Comparison of ENCODE assay signal across 24 cellular contexts in genomic region chr16:81116285-81116684, GRCh38. TPM values are rescaled to one million over a fixed set of nuclear protein-coding genes. Genes with fewer than 3 reads are reported as not detected.
A peak's percentile ranks its signal among the peaks of the same experiment; 100 is the strongest.
DNase-seq lines count a peak whose midpoint lies in the region; ATAC-seq, FAIRE-seq and TF ChIP-seq lines count a peak whose summit lies in the region.
"Had no signal": no experiment of that assay in that cellular context is flagged by ENCODE, and none has a peak within 500 bp of the region (broad histone marks: within the 10 kb centered on the region; RNA-seq: fewer than 3 reads in every experiment).

No MANE protein-coding gene starts in this region.

- H3K4me3 ChIP-seq in HepG2 (replicated peaks in 1 of 3; ENCODE audit: insufficient read depth in 1 of 3, low read depth in 2 of 3, low read length in 3 of 3) (no peak overlapping the region), right lobe of liver (no peak overlapping the region), GM12878 (no peak overlapping the region)
- H3K4me3 ChIP-seq: A549, BLaER1 had no signal

- in situ Hi-C loops in HepG2 (cut with HindIII; ENCODE audit: extremely low pct_ligation_motif_present, low pct_unique_long_range_greater_than_20kb) (no loop called here), GM12878 (cut with MboI) (no loop called here)

- no peak overlapping the region for H3K9ac ChIP-seq in HepG2 (ENCODE audit: insufficient read depth, low read depth, low read length)
- H3K9ac ChIP-seq in GM12878 (ENCODE audit: control insufficient read depth, insufficient read depth, low read length) = no peak overlapping the region
- H3K9ac ChIP-seq: BLaER1 had no signal

- no peaks in the 10 kb centered on the region for H3K36me3 Mint-ChIP-seq in memory B cell
- H3K36me3 Mint-ChIP-seq: CD14-positive monocyte; CD4-positive, alpha-beta memory T cell; CD4-positive, CD25-positive, alpha-beta regulatory T cell; CD8-positive, alpha-beta memory T cell had no signal

- no TSS peak for BruUV-seq in HepG2 (replicated peaks; lab: Mats Ljungman, UMichigan)
- BruUV-seq in GM12878 (replicated peaks; lab: Mats Ljungman, UMichigan) = no TSS peak

- TF ChIP-seq RAD21 in HepG2 (CRISPR knock-in tag; IDR thresholded peaks at IDR 0.05) (no peak), GM12878 (IDR thresholded peaks at IDR 0.05; ENCODE audit: insufficient read depth, low read depth, low read length) (no peak)

- intact Hi-C loops in HepG2 (cut with micrococcal nuclease; ENCODE audit: unreplicated experiment) (no loop called here), right lobe of liver (cut with DNase I) (no loop called here), GM12878 (cut with micrococcal nuclease; ENCODE audit: unreplicated experiment) (no loop called here)

- H4K20me1 ChIP-seq in HepG2 (ENCODE audit: insufficient read depth, low read length) (no peaks in the 10 kb centered on the region), GM12878 (ENCODE audit: control insufficient read depth, insufficient read depth) (no peaks in the 10 kb centered on the region)
- H4K20me1 ChIP-seq: BLaER1 had no signal

- SMC1A ChIA-PET in GM12878 (lab: Charles Lee; ENCODE audit: uncharacterized antibody, unreplicated experiment) = no interaction called here

- no peaks in the 10 kb centered on the region for H3K9me3 ChIP-seq in HepG2 (ENCODE audit: low read length)
- H3K9me3 ChIP-seq in right lobe of liver = no peaks in the 10 kb centered on the region
- no peaks in the 10 kb centered on the region for H3K9me3 ChIP-seq in GM12878 (replicated peaks; ENCODE audit: control insufficient read depth, insufficient read depth, low read length)
- H3K9me3 ChIP-seq: A549, BE2C, BLaER1 had no signal

- H3K27me3 ChIP-seq in HepG2 (ENCODE audit: control insufficient read depth in 1 of 2, insufficient read depth in 2 of 2, low read length in 2 of 2) (no peaks in the 10 kb centered on the region), right lobe of liver (no peaks in the 10 kb centered on the region), GM12878 (replicated peaks in 1 of 2; ENCODE audit: control insufficient read depth in 2 of 2, insufficient read depth in 2 of 2, low read length in 1 of 2) (no peaks in the 10 kb centered on the region; a peak in 1 of 4 replicates)
- H3K27me3 ChIP-seq: BE2C, BLaER1 had no signal

- no peak overlapping the region for H3K4me3 Mint-ChIP-seq in memory B cell
- H3K4me3 Mint-ChIP-seq: CD14-positive monocyte; CD4-positive, alpha-beta memory T cell; CD4-positive, CD25-positive, alpha-beta regulatory T cell; CD8-positive, alpha-beta memory T cell had no signal

- no peak overlapping the region for H3K4me2 ChIP-seq in HepG2 (ENCODE audit: low read depth, low read length)
- H3K4me2 ChIP-seq in GM12878 (ENCODE audit: control insufficient read depth, insufficient read depth) = no peak overlapping the region
- H3K4me2 ChIP-seq: A549, BLaER1 had no signal

- no peak overlapping the region for H2AFZ ChIP-seq in HepG2 (ENCODE audit: low read length)
- no peak overlapping the region for H2AFZ ChIP-seq in GM12878 (ENCODE audit: control insufficient read depth, low read depth, low read length)

- FAIRE-seq in HepG2 (lab: Jason Lieb, UNC) (no peak), GM12878 (lab: Jason Lieb, UNC) (no peak)
- FAIRE-seq: A549, GM12891, GM19239 had no signal

- peaks cover 2% of the 10 kb centered on the region for H3K9me3 Mint-ChIP-seq in memory B cell
- H3K9me3 Mint-ChIP-seq: CD4-positive, alpha-beta memory T cell; CD8-positive, alpha-beta memory T cell had no signal

- POLR2A ChIA-PET in HepG2 (lab: Yijun Ruan, JAX) = no interaction called here
- POLR2A ChIA-PET in GM12878 (lab: Charles Lee) = no interaction called here

- CTCF ChIA-PET in HepG2 (lab: Yijun Ruan, JAX; ENCODE audit: low intra/inter-chr PET ratio, low total read pairs) (no interaction called here), GM12878 (lab: Yijun Ruan, JAX) (interaction anchor here (1.2 kb wide), 1 partner anchor 89 kb away, joined by 5 read pairs; no protein-coding TSS in a partner anchor)

- TF ChIP-seq CTCF in HepG2 (CRISPR knock-in tag; IDR thresholded peaks at IDR 0.05) (no peak), right lobe of liver (IDR thresholded peaks at IDR 0.05) (no peak), GM12878 (IDR thresholded peaks at IDR 0.05 in 2 of 3, conservative IDR thresholded peaks at IDR 0.05 in 1 of 3; ENCODE audit: control insufficient read depth in 2 of 3, extremely low read depth in 1 of 3, insufficient read depth in 1 of 3, low read depth in 3 of 3, low read length in 3 of 3) (no peak)

- H3K36me3 ChIP-seq in HepG2 (replicated peaks in 1 of 2; ENCODE audit: control insufficient read depth in 1 of 2, insufficient read depth in 2 of 2, low read length in 2 of 2) = no peaks in the 10 kb centered on the region; a peak in 1 of 5 replicates
- no peaks in the 10 kb centered on the region for H3K36me3 ChIP-seq in right lobe of liver
- H3K36me3 ChIP-seq in GM12878 (ENCODE audit: control insufficient read depth in 2 of 2, insufficient read depth in 2 of 2, low read length in 1 of 2) = no peaks in the 10 kb centered on the region
- H3K36me3 ChIP-seq: BE2C, BLaER1 had no signal

- H3K79me2 ChIP-seq in HepG2 (ENCODE audit: insufficient read depth, low read length) (no peaks in the 10 kb centered on the region), GM12878 (ENCODE audit: control insufficient read depth, insufficient read depth, low read length) (no peaks in the 10 kb centered on the region)

- no peak for TF ChIP-seq POLR2A in HepG2 (IDR thresholded peaks at IDR 0.05; ENCODE audit: insufficient read depth in 1 of 2, low read depth in 2 of 2, low read length in 2 of 2)
- no peak for TF ChIP-seq POLR2A in right lobe of liver (IDR thresholded peaks at IDR 0.05)
- TF ChIP-seq POLR2A in GM12878 (IDR thresholded peaks at IDR 0.05; ENCODE audit: low read depth, low read length) = no peak

- no peaks in the 10 kb centered on the region for H3K4me1 Mint-ChIP-seq in memory B cell
- H3K4me1 Mint-ChIP-seq: CD14-positive monocyte; CD4-positive, alpha-beta memory T cell; CD4-positive, CD25-positive, alpha-beta regulatory T cell; CD8-positive, alpha-beta memory T cell had no signal

- H3K27me3 Mint-ChIP-seq in memory B cell = peaks cover 13% of the 10 kb centered on the region
- H3K27me3 Mint-ChIP-seq: CD4-positive, CD25-positive, alpha-beta regulatory T cell had no signal

- TF ChIP-seq EP300 in HepG2 (IDR thresholded peaks at IDR 0.05; ENCODE audit: low read depth in 2 of 2, low read length in 2 of 2) = no peak
- TF ChIP-seq EP300 in HepG2 (CRISPR knock-in tag; IDR thresholded peaks at IDR 0.05; ENCODE audit: borderline replicate concordance) = no peak
- TF ChIP-seq EP300 in GM12878 (IDR thresholded peaks at IDR 0.05; ENCODE audit: borderline replicate concordance in 1 of 2, control insufficient read depth in 1 of 2, low read depth in 2 of 2, low read length in 2 of 2) = no peak

- H3K27ac ChIP-seq in HepG2 (ENCODE audit: extremely low read length, insufficient read depth, low read length) = no peak overlapping the region
- H3K27ac ChIP-seq in right lobe of liver = no peak overlapping the region
- H3K27ac ChIP-seq in GM12878 (ENCODE audit: control insufficient read depth, insufficient read depth) = no peak overlapping the region
- H3K27ac ChIP-seq: 22Rv1, A549, BLaER1 had no signal

- WGBS in HepG2 (ENCODE audit: low lambda C conversion rate) = 73% methylated on average over 8 of the region's 9 CpGs
- WGBS in right lobe of liver (ENCODE audit: insufficient coverage, low coverage, low lambda C conversion rate, missing lambda C conversion rate) = 67% methylated on average over 5 of the region's 9 CpGs
- 58% methylated on average over 9 of the region's 9 CpGs for WGBS in GM12878 (ENCODE audit: insufficient coverage, insufficient replicate concordance, low lambda C conversion rate, missing lambda C conversion rate)

- no peaks in the 10 kb centered on the region for H3K4me1 ChIP-seq in HepG2 (ENCODE audit: insufficient read depth, low read length)
- no peaks in the 10 kb centered on the region for H3K4me1 ChIP-seq in right lobe of liver
- H3K4me1 ChIP-seq in GM12878 (ENCODE audit: control insufficient read depth, insufficient read depth, low read length) = no peaks in the 10 kb centered on the region
- H3K4me1 ChIP-seq: A549, BE2C had no signal

- DNase-seq in HepG2 (ENCODE audit: low spot score) = no peak
- no peak for DNase-seq in right lobe of liver
- no peak for DNase-seq in GM12878 (ENCODE audit: low read depth, low spot score)
- no peak for DNase-seq in memory B cell (ENCODE audit: low spot score in 2 of 2)
- no peak for DNase-seq in SHP77 treated with DMSO at 0.1 percent for 48 hours (lab: John Stamatoyannopoulos, UW)
- DNase-seq: BE2C; C1 segment of cervical spinal cord; CD4-positive, alpha-beta memory T cell; CD4-positive, CD25-positive, alpha-beta regulatory T cell; CD8-positive, alpha-beta memory T cell; COR-L47; DMS 273 treated with DMSO at 0.1 percent for 48 hours; DMS153; DMS53; DND-41; EL; GDM1 had no signal

- H3K27ac Mint-ChIP-seq in memory B cell = peak overlapping the region; percentile 64
- H3K27ac Mint-ChIP-seq: CD14-positive monocyte; CD4-positive, alpha-beta memory T cell; CD4-positive, CD25-positive, alpha-beta regulatory T cell; CD8-positive, alpha-beta memory T cell had no signal

- RAD21 ChIA-PET in GM12878 (lab: Charles Lee; ENCODE audit: unreplicated experiment) = no interaction called here

- ATAC-seq in HepG2 = no peak
- ATAC-seq in right lobe of liver = no peak
- no peak for ATAC-seq in GM12878
- ATAC-seq in memory B cell (ENCODE audit: low read depth) = no peak
- no peak for ATAC-seq in HG03442 (IDR thresholded peaks at IDR 0.05; ENCODE audit: unreplicated experiment)

RNA-seq across cellular contexts. Expression of gene GCSH, which starts 20.1 kb away (rescaled TPM):
- total RNA-seq in HepG2 (2016; rRNA removed; fragmentation: Illumina TruSeq; extraction: Trizol) (103 and 117 TPM in 2 replicates), right lobe of liver (10 to 100 TPM; 41.8 to 77.1 (median 52.4) TPM), GM12878 (2014; rRNA removed) (23.9 and 27.0 TPM in 2 replicates), GM12878 (2014; rRNA removed; fragmentation: Illumina TruSeq; extraction: Trizol) (38.9 and 44.3 TPM in 2 replicates), GM12878 (2021) (27.1 and 30.9 TPM in 2 replicates)
- total RNA-seq in HepG2 (2016; cell fraction: cytosol; rRNA removed; fragmentation: Illumina TruSeq; extraction: Trizol; ENCODE audit: low read depth) = 84.9 and 85.5 TPM in 2 replicates
- total RNA-seq in HepG2 (2016; cell fraction: insoluble cytoplasmic fraction; rRNA removed; fragmentation: Illumina TruSeq; extraction: Trizol) = 106 and 120 TPM in 2 replicates
- 113 and 134 TPM in 2 replicates for total RNA-seq in HepG2 (2016; cell fraction: membrane; rRNA removed; fragmentation: Illumina TruSeq; extraction: Trizol)
- total RNA-seq in HepG2 (2016; cell fraction: nucleus; rRNA removed; fragmentation: Illumina TruSeq; extraction: Trizol) = 71.3 and 72.1 TPM in 2 replicates
- polyA plus RNA-seq in HepG2 (2011; rRNA removed) (23.5 and 35.9 TPM in 2 replicates), GM12878 (2011; rRNA removed) (27.3 and 55.1 TPM in 2 replicates), GM12878 (2014; fragmentation: Illumina TruSeq; extraction: Trizol) (47.6 and 60.6 TPM in 2 replicates), GM12878 (2014; fragmentation: Nextera tagmentation; extraction: Ambion mirVana) (10 to 100 TPM; 14.7 to 40.2 TPM), GM12878 (2014; rRNA removed) (38.3 TPM in 2 replicates), GM12878 (2016; fragmentation: Nextera tagmentation; extraction: Ambion mirVana) (100 to 1,000 TPM in 1 of 2 experiments, 10 to 100 TPM in 1; 98.5 to 108 TPM)
- 20.5 and 24.4 TPM in 2 replicates for polyA plus RNA-seq in HepG2 (2011; cell fraction: cytosol; rRNA removed)
- 8.8 and 13.9 TPM in 2 replicates for polyA plus RNA-seq in HepG2 (2011; cell fraction: nucleus; rRNA removed)
- polyA plus RNA-seq in HepG2 (2012) = 56.2 and 79.0 TPM in 2 replicates
- polyA plus RNA-seq in HepG2 (2016; cell fraction: cytosol; fragmentation: Illumina TruSeq; extraction: Trizol; ENCODE audit: low read depth) = 230 and 257 TPM in 2 replicates
- polyA plus RNA-seq in HepG2 (2016; cell fraction: insoluble cytoplasmic fraction; fragmentation: Illumina TruSeq; extraction: Trizol; ENCODE audit: low read depth) = 211 and 234 TPM in 2 replicates
- 224 and 230 TPM in 2 replicates for polyA plus RNA-seq in HepG2 (2016; cell fraction: membrane; fragmentation: Illumina TruSeq; extraction: Trizol; ENCODE audit: low read depth)
- 155 and 164 TPM in 2 replicates for polyA plus RNA-seq in HepG2 (2016; cell fraction: nucleus; fragmentation: Illumina TruSeq; extraction: Trizol; ENCODE audit: insufficient read depth, low read depth)
- polyA minus RNA-seq in HepG2 (2011; rRNA and poly(A)+ RNA removed; ENCODE audit: low replicate concordance) = 4.9 and 6.7 TPM in 2 replicates
- polyA minus RNA-seq in HepG2 (2011; cell fraction: cytosol; rRNA and poly(A)+ RNA removed) = 17.2 and 17.8 TPM in 2 replicates
- polyA minus RNA-seq in HepG2 (2011; cell fraction: nucleus; rRNA and poly(A)+ RNA removed) = 21.4 and 23.0 TPM in 2 replicates
- total RNA-seq in GM12878 (2013; cell fraction: nucleolus; rRNA removed) = 12.8 and 14.5 TPM in 2 replicates
- 6.1 TPM for polyA plus RNA-seq in GM12878 (2011; ENCODE audit: low read depth)
- polyA plus RNA-seq in GM12878 (2011; cell fraction: cytosol; rRNA removed) = 8.5 and 11.5 TPM in 2 replicates
- polyA plus RNA-seq in GM12878 (2011; cell fraction: nucleus; rRNA removed) = 6.1 and 8.4 TPM in 2 replicates
- polyA plus RNA-seq in GM12878 (2012) = 18.9 and 20.5 TPM in 2 replicates
- polyA minus RNA-seq in GM12878 (2011; rRNA and poly(A)+ RNA removed) = 1.8 and 3.9 TPM in 2 replicates
- polyA minus RNA-seq in GM12878 (2011; cell fraction: cytosol; rRNA and poly(A)+ RNA removed) = 4.7 and 8.6 TPM in 2 replicates
- polyA minus RNA-seq in GM12878 (2011; cell fraction: nucleus; rRNA and poly(A)+ RNA removed) = 2.4 and 4.4 TPM in 2 replicates

RNA-seq across cellular contexts. Expression of gene C16orf46, which starts 39.2 kb away (rescaled TPM):
- total RNA-seq in HepG2 (2016; rRNA removed; fragmentation: Illumina TruSeq; extraction: Trizol) (0.38 and 1.9 TPM in 2 replicates), right lobe of liver (1 to 10 TPM in 3 of 6 experiments, under 1 TPM in 2, not detected in 1; 0.55 to 2.0 (median 1.2) TPM), GM12878 (2014; rRNA removed) (0.05 TPM in 1 of 2 replicates, not detected in the other), GM12878 (2014; rRNA removed; fragmentation: Illumina TruSeq; extraction: Trizol) (not detected in 2 replicates), GM12878 (2021) (not detected in 2 replicates)
- total RNA-seq in HepG2 (2016; cell fraction: cytosol; rRNA removed; fragmentation: Illumina TruSeq; extraction: Trizol; ENCODE audit: low read depth) = 0.44 TPM in 1 of 2 replicates, not detected in the other
- total RNA-seq in HepG2 (2016; cell fraction: insoluble cytoplasmic fraction; rRNA removed; fragmentation: Illumina TruSeq; extraction: Trizol) = 0.56 and 0.58 TPM in 2 replicates
- 0.31 and 0.86 TPM in 2 replicates for total RNA-seq in HepG2 (2016; cell fraction: membrane; rRNA removed; fragmentation: Illumina TruSeq; extraction: Trizol)
- total RNA-seq in HepG2 (2016; cell fraction: nucleus; rRNA removed; fragmentation: Illumina TruSeq; extraction: Trizol) = 0.50 and 0.62 TPM in 2 replicates
- polyA plus RNA-seq in HepG2 (2011; rRNA removed) (0.39 and 0.55 TPM in 2 replicates), GM12878 (2011; rRNA removed) (0.22 and 0.23 TPM in 2 replicates), GM12878 (2014; fragmentation: Illumina TruSeq; extraction: Trizol) (0.54 TPM in 1 of 2 replicates, not detected in the other), GM12878 (2014; fragmentation: Nextera tagmentation; extraction: Ambion mirVana) (under 1 TPM in 1 of 2 experiments, not detected in 1; 0.04 TPM), GM12878 (2014; rRNA removed) (0.05 TPM in 1 of 2 replicates, not detected in the other), GM12878 (2016; fragmentation: Nextera tagmentation; extraction: Ambion mirVana) (under 1 TPM; 0.06 to 0.46 TPM)
- polyA plus RNA-seq in HepG2 (2011; cell fraction: cytosol; rRNA removed) = 0.36 and 0.47 TPM in 2 replicates
- 0.11 and 1.4 TPM in 2 replicates for polyA plus RNA-seq in HepG2 (2011; cell fraction: nucleus; rRNA removed)
- 0.42 and 0.80 TPM in 2 replicates for polyA plus RNA-seq in HepG2 (2012)
- 0.33 and 0.52 TPM in 2 replicates for polyA plus RNA-seq in HepG2 (2016; cell fraction: cytosol; fragmentation: Illumina TruSeq; extraction: Trizol; ENCODE audit: low read depth)
- 0.52 and 1.2 TPM in 2 replicates for polyA plus RNA-seq in HepG2 (2016; cell fraction: insoluble cytoplasmic fraction; fragmentation: Illumina TruSeq; extraction: Trizol; ENCODE audit: low read depth)
- 0.50 and 0.52 TPM in 2 replicates for polyA plus RNA-seq in HepG2 (2016; cell fraction: membrane; fragmentation: Illumina TruSeq; extraction: Trizol; ENCODE audit: low read depth)
- polyA plus RNA-seq in HepG2 (2016; cell fraction: nucleus; fragmentation: Illumina TruSeq; extraction: Trizol; ENCODE audit: insufficient read depth, low read depth) = 0.32 and 0.67 TPM in 2 replicates
- polyA minus RNA-seq in HepG2 (2011; rRNA and poly(A)+ RNA removed; ENCODE audit: low replicate concordance) = not detected in 2 replicates
- 0.70 TPM in 1 of 2 replicates, not detected in the other for polyA minus RNA-seq in HepG2 (2011; cell fraction: cytosol; rRNA and poly(A)+ RNA removed)
- 1.1 and 1.3 TPM in 2 replicates for polyA minus RNA-seq in HepG2 (2011; cell fraction: nucleus; rRNA and poly(A)+ RNA removed)
- 0.23 and 1.8 TPM in 2 replicates for total RNA-seq in GM12878 (2013; cell fraction: nucleolus; rRNA removed)
- polyA plus RNA-seq in GM12878 (2011; ENCODE audit: low read depth) = not detected
- 0.42 and 0.69 TPM in 2 replicates for polyA plus RNA-seq in GM12878 (2011; cell fraction: cytosol; rRNA removed)
- 0.10 and 0.34 TPM in 2 replicates for polyA plus RNA-seq in GM12878 (2011; cell fraction: nucleus; rRNA removed)
- polyA plus RNA-seq in GM12878 (2012) = 0.18 and 0.31 TPM in 2 replicates
- polyA minus RNA-seq in GM12878 (2011; rRNA and poly(A)+ RNA removed) = not detected in 2 replicates
- polyA minus RNA-seq in GM12878 (2011; cell fraction: cytosol; rRNA and poly(A)+ RNA removed) = not detected in 2 replicates
- 0.48 TPM in 1 of 2 replicates, not detected in the other for polyA minus RNA-seq in GM12878 (2011; cell fraction: nucleus; rRNA and poly(A)+ RNA removed)
- total RNA-seq: CD4-positive, CD25-positive, alpha-beta regulatory T cell had no signal

Comparison
In these comparisons a context has a peak if more than half of its experiments do, and no peak if none do; other contexts are left out.
1. Of the 75 proteins assayed by ChIP-seq in both HepG2 and GM12878: peak only in HepG2: none; only in GM12878: none; in both: RAD51; in neither: 74.